Comparison of ENCODE assay signal across 20 cellular contexts in the genomic region with DNA sequence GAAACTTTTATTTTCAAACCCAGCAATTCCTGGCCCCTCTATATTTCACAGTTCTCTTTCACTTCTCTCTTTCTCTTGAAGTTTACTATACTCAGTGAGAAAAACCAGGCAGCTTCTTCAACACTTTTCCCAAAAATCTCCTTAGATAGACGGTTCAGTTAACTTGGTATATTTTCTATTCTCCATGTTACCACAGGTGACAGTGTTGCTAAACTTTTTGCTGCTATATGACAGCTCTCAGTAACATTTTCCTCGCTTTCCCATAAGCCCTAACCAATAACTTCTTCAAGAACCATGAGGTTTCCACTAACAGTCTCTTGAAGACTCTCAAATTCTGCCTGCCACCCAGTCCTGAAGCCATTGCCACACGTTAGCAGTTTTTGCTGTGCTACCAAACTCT. TPM values are rescaled to one million over a fixed set of nuclear protein-coding genes. Genes with fewer than 3 reads are reported as not detected.
DNase-seq lines count a peak whose midpoint lies in the region; ATAC-seq and TF ChIP-seq lines count a peak whose summit lies in the region.
"Had no signal": no experiment of that assay in that cellular context is flagged by ENCODE, and none has a peak within 500 bp of the region (broad histone marks: within the 10 kb centered on the region; RNA-seq: fewer than 3 reads in every experiment).

No MANE protein-coding gene starts in this region.

- H4K20me1 ChIP-seq in GM23248 (ENCODE audit: insufficient read depth): no peaks in the 10 kb centered on the region
- no peaks in the 10 kb centered on the region for H4K20me1 ChIP-seq in smooth muscle cell (ENCODE audit: low read depth)

- no peak for TF ChIP-seq POLR2A in transverse colon (IDR thresholded peaks at IDR 0.05)

- H3K4me3 ChIP-seq in A673 (ENCODE audit: low read depth, low read length, poor library complexity, severe bottlenecking): no peak overlapping the region
- no peak overlapping the region for H3K4me3 ChIP-seq in GM23248
- H3K4me3 ChIP-seq in transverse colon: no peak overlapping the region
- H3K4me3 ChIP-seq in smooth muscle cell: no peak overlapping the region
- H3K4me3 ChIP-seq: dorsolateral prefrontal cortex, SJCRH30 had no signal

- no peak for TF ChIP-seq EP300 in transverse colon (IDR thresholded peaks at IDR 0.05; ENCODE audit: low read depth)

- peaks cover 2% of the 10 kb centered on the region for H3K27me3 Mint-ChIP-seq in endothelial cell (ENCODE audit: unreplicated experiment)

- BruUV-seq in A673 (replicated peaks; lab: Mats Ljungman, UMichigan): no TSS peak

- 37 to 45% methylated on average over 3 of the region's 3 CpGs for WGBS in GM23248 (ENCODE audit: low coverage in 1 of 2, low lambda C conversion rate in 2 of 2, missing lambda C conversion rate in 2 of 2), 2 experiments
- 59 to 67% methylated on average over 3 of the region's 3 CpGs for WGBS in transverse colon (ENCODE audit: low coverage in 1 of 2), 2 donors
- 71% methylated on average over 3 of the region's 3 CpGs for WGBS in smooth muscle cell (ENCODE audit: low lambda C conversion rate)

- H3K4me3 Mint-ChIP-seq in endothelial cell (ENCODE audit: unreplicated experiment): no peak overlapping the region
- H3K4me3 Mint-ChIP-seq: neural crest cell had no signal

- DNase-seq in A673 (ENCODE audit: low spot score): peak; percentile 57
- peak; percentile 28 for DNase-seq in GM23248
- DNase-seq in SK-MEL-5 (ENCODE audit: low read depth, low spot score): peak; percentile 23
- DNase-seq in endothelial cell (ENCODE audit: low spot score): no peak
- no peak for DNase-seq in transverse colon
- DNase-seq in smooth muscle cell (lab: John Stamatoyannopoulos, UW; ENCODE audit: unreplicated experiment): no peak
- DNase-seq: activated CD4-positive, alpha-beta T cell treated with anti-CD3 and anti-CD28 coated beads, Interleukin-2, amount 50 U/mL, for 4 hours; activated T-cell treated with anti-CD3 and anti-CD28 coated beads, Interleukin-2, amount 50 U/mL, for 1 hour; Calu3; dorsolateral prefrontal cortex; IMR-90; kidney glomerular epithelial cell; NCI-H1092 treated with DMSO at 0.1 percent for 48 hours; SJCRH30; stimulated activated CD4-positive, alpha-beta T cell treated with anti-CD3 and anti-CD28 coated beads, Interleukin-2, amount 100 ng/mL, for 24 hours had no signal

- ATAC-seq in HG03521 (IDR thresholded peaks at IDR 0.05; ENCODE audit: unreplicated experiment) (no peak), GM18909 (IDR thresholded peaks at IDR 0.05; ENCODE audit: poor library complexity, unreplicated experiment) (no peak)
- ATAC-seq: activated naive CD4-positive, alpha-beta T cell treated with anti-CD3 and anti-CD28 coated beads, Interleukin-2, amount 50 U/mL, for 72 hours; sciatic nerve had no signal

- no peaks in the 10 kb centered on the region for H3K4me1 ChIP-seq in A673 (ENCODE audit: insufficient read depth, low read length, poor library complexity, severe bottlenecking)
- peaks cover 5% of the 10 kb centered on the region; the same call in 1 of the 2 replicates for H3K4me1 ChIP-seq in GM23248 (ENCODE audit: insufficient read depth)
- H3K4me1 ChIP-seq in transverse colon: peaks cover 0 to 5% (median 2%) of the 10 kb centered on the region in 4 donors
- H3K4me1 ChIP-seq in smooth muscle cell (ENCODE audit: low read depth): no peaks in the 10 kb centered on the region
- H3K4me1 ChIP-seq: SJCRH30 had no signal

- H3K27ac ChIP-seq in A673 (ENCODE audit: low read depth, low read length, poor library complexity, severe bottlenecking) (no peak overlapping the region), GM23248 (no peak overlapping the region), transverse colon (no peak overlapping the region), smooth muscle cell (ENCODE audit: low read depth) (no peak overlapping the region)
- H3K27ac ChIP-seq: dorsolateral prefrontal cortex, SJCRH30 had no signal

- CTCF ChIA-PET in A673 (lab: Charles Lee): interaction anchor here (0.6 to 0.7 kb wide), 2 partner anchors 19 to 587 kb away, joined by 5 read pairs; no protein-coding TSS in a partner anchor

- H3K36me3 ChIP-seq in A673 (ENCODE audit: insufficient read depth, low read length, poor library complexity, severe bottlenecking) (no peaks in the 10 kb centered on the region), GM23248 (ENCODE audit: low read depth) (no peaks in the 10 kb centered on the region), transverse colon (no peaks in the 10 kb centered on the region), smooth muscle cell (ENCODE audit: low read depth) (no peaks in the 10 kb centered on the region)
- H3K36me3 ChIP-seq: SJCRH30 had no signal

- H3K4me1 Mint-ChIP-seq in endothelial cell (ENCODE audit: unreplicated experiment): no peaks in the 10 kb centered on the region
- H3K4me1 Mint-ChIP-seq: neural crest cell had no signal

- H3K79me2 ChIP-seq in GM23248 (ENCODE audit: insufficient read depth) (no peaks in the 10 kb centered on the region), smooth muscle cell (ENCODE audit: low read depth) (no peaks in the 10 kb centered on the region)

- TF ChIP-seq CTCF in A673 (conservative IDR thresholded peaks at IDR 0.05; ENCODE audit: low read depth, low read length) (peak; percentile 63), endothelial cell (IDR thresholded peaks at IDR 0.05; ENCODE audit: unreplicated experiment) (peak; percentile 33), transverse colon (IDR thresholded peaks at IDR 0.05) (peak in 1 of 5 experiments; percentile 8), smooth muscle cell (IDR thresholded peaks at IDR 0.05; ENCODE audit: borderline replicate concordance, insufficient read depth, poor library complexity, severe bottlenecking) (no peak)

- H3K27me3 ChIP-seq in A673 (replicated peaks; ENCODE audit: insufficient read depth, low read depth, low read length, poor library complexity): no peaks in the 10 kb centered on the region
- H3K27me3 ChIP-seq in GM23248 (replicated peaks; ENCODE audit: insufficient read depth): no peaks in the 10 kb centered on the region
- H3K27me3 ChIP-seq in transverse colon: no peaks in the 10 kb centered on the region
- no peaks in the 10 kb centered on the region for H3K27me3 ChIP-seq in smooth muscle cell (ENCODE audit: low read depth)

- no peak overlapping the region for H3K9ac ChIP-seq in GM23248
- H3K9ac ChIP-seq in smooth muscle cell (ENCODE audit: low read depth): no peak overlapping the region

- H2AFZ ChIP-seq in GM23248 (no peak overlapping the region), smooth muscle cell (ENCODE audit: low read depth) (no peak overlapping the region)

- H3K9me3 ChIP-seq in A673 (ENCODE audit: low read depth, low read length, poor library complexity, severe bottlenecking): no peaks in the 10 kb centered on the region
- no peaks in the 10 kb centered on the region for H3K9me3 ChIP-seq in GM23248 (ENCODE audit: low read depth)
- H3K9me3 ChIP-seq in transverse colon: no peaks in the 10 kb centered on the region
- H3K9me3 ChIP-seq in smooth muscle cell (replicated peaks; ENCODE audit: low read depth): no peaks in the 10 kb centered on the region
- H3K9me3 ChIP-seq: SJCRH30 had no signal

- intact Hi-C loops in A673 (cut with micrococcal nuclease; ENCODE audit: unreplicated experiment) (no loop called here), transverse colon (cut with DNase I; ENCODE audit: low total_unique reads) (no loop called here)

- no peaks in the 10 kb centered on the region for H3K9me2 ChIP-seq in GM23248 (ENCODE audit: insufficient read depth)

- in situ Hi-C loops in GM23248 (cut with MboI) (no loop called here), SK-MEL-5 (cut with HindIII; ENCODE audit: low pct_unique_long_range_greater_than_20kb, low sequenced_read_pairs) (no loop called here), transverse colon (cut with MboI; ENCODE audit: low pct_ligation_motif_present in 1 of 4, low pct_unique_long_range_greater_than_20kb in 1 of 4, low sequenced_read_pairs in 3 of 4) (no loop called here)

- H3K4me2 ChIP-seq in GM23248 (ENCODE audit: unreplicated experiment): no peak overlapping the region
- H3K4me2 ChIP-seq in smooth muscle cell: no peak overlapping the region

- H3K9me3 Mint-ChIP-seq in endothelial cell (ENCODE audit: unreplicated experiment): no peaks in the 10 kb centered on the region
- H3K9me3 Mint-ChIP-seq: neural crest cell had no signal

- H3F3A ChIP-seq in GM23248 (ENCODE audit: insufficient read depth): no peaks in the 10 kb centered on the region
- H3F3A ChIP-seq in smooth muscle cell (ENCODE audit: low read depth): no peaks in the 10 kb centered on the region

- no peaks in the 10 kb centered on the region for H3K36me3 Mint-ChIP-seq in endothelial cell (ENCODE audit: low read depth, unreplicated experiment)
- H3K36me3 Mint-ChIP-seq: activated naive CD4-positive, alpha-beta T cell treated with anti-CD3 and anti-CD28 coated beads, Interleukin-2, amount 50 U/mL, for 72 hours had no signal

- POLR2A ChIA-PET in A673 (lab: Charles Lee; ENCODE audit: low non-redundant PET): interaction anchor here (0.6 kb wide), 1 partner anchor 737 kb away, joined by 3 read pairs; no protein-coding TSS in a partner anchor

- no peak overlapping the region for H3K27ac Mint-ChIP-seq in endothelial cell (ENCODE audit: unreplicated experiment)
- H3K27ac Mint-ChIP-seq: activated naive CD4-positive, alpha-beta T cell treated with anti-CD3 and anti-CD28 coated beads, Interleukin-2, amount 50 U/mL, for 72 hours had no signal

RNA-seq across cellular contexts. Expression of a gene that starts 45.8 kb away (rescaled TPM):
- total RNA-seq in A673 (2021) (7.3 and 8.5 TPM in 2 replicates), endothelial cell (ENCODE audit: unreplicated experiment) (10.1 TPM), transverse colon (100 to 1,000 TPM in 1 of 4 donors, 10 to 100 TPM in 3; 50.7 to 124 (median 63.9) TPM), smooth muscle cell (61.5 and 77.8 TPM in 2 replicates)
- total RNA-seq in GM23248 (2014; rRNA removed; shearing (Covaris generic)): 222 and 248 TPM in 2 replicates
- polyA plus RNA-seq in GM23248 (2016; fragmentation: Nextera tagmentation; extraction: Ambion mirVana) (166 and 168 TPM in 2 replicates), smooth muscle cell (33.3 and 41.3 TPM in 2 replicates)
- total RNA-seq in SK-MEL-5 (2014; rRNA removed; shearing (Covaris generic)): 40.3 and 45.6 TPM in 2 replicates
- 25.3 and 27.4 TPM in 2 replicates for polyA plus RNA-seq in SK-MEL-5 (2015; cell fraction: cytosol; rRNA removed)
- polyA plus RNA-seq in SK-MEL-5 (2015; cell fraction: nucleus; rRNA removed): 8.9 and 11.4 TPM in 2 replicates

Comparison
In these comparisons a context has a peak if more than half of its experiments do, and no peak if none do; other contexts are left out.
1. DNase-seq: peak in A673 (single experiment), GM23248 (single experiment) and SK-MEL-5 (single experiment); none in endothelial cell (single experiment), transverse colon (single experiment) and smooth muscle cell (single experiment).